11 cellular contexts compared by ENCODE assay signal in genomic region chr2:39803839-39804238, GRCh38.
"Had no signal": no experiment of that assay in that cellular context is flagged by ENCODE, and none has a peak within 500 bp of the region (broad histone marks: within the 10 kb centered on the region; RNA-seq: fewer than 3 reads in every experiment).

No MANE protein-coding gene starts in this region.

- FAIRE-seq: H1, H54 had no signal

- H3K27ac Mint-ChIP-seq: GM23338, H9, HFFc6 had no signal

- DNase-seq: GM23248, GOT3, H7, H9, HCEC 1CT, HFFc6 had no signal

- H3K4me1 ChIP-seq: HAP-1 had no signal

- H3K4me3 ChIP-seq: GM23248, GM23338, HAP-1 had no signal

- H3K27ac ChIP-seq: GM23248 had no signal

- H3K4me3 Mint-ChIP-seq: GM23338, H9, HFFc6 had no signal

- ATAC-seq: GM23338, HCT116 had no signal

- H3K4me1 Mint-ChIP-seq: GM23338, H9 had no signal

- H3K36me3 ChIP-seq: HAP-1 had no signal
